In genomic region chr17:44128383-44128782, GRCh38 we compare ENCODE assay signal across 1 cellular context.
A peak's percentile ranks its signal among the peaks of the same experiment; 100 is the strongest.
TF ChIP-seq lines count a peak whose summit lies in the region.

No MANE protein-coding gene starts in this region.

TF ChIP-seq in HepG2, 621 proteins besides CTCF, POLR2A, EP300 and RAD21:
- TF ChIP-seq SAP130 (CRISPR knock-in tag; IDR thresholded peaks at IDR 0.05; ENCODE audit: low read depth) (0 out of 2 replicates have a peak, but pooled peaks have one; percentile 22), TFE3 (CRISPR knock-in tag; IDR thresholded peaks at IDR 0.05) (no peak), ZBTB33 (CRISPR knock-in tag; IDR thresholded peaks at IDR 0.05) (peak; percentile 39), SAFB2 (CRISPR knock-in tag; IDR thresholded peaks at IDR 0.05; ENCODE audit: borderline replicate concordance, low read depth) (no peak), RCOR2 (CRISPR knock-in tag; IDR thresholded peaks at IDR 0.05) (0 out of 2 replicates have a peak, but pooled peaks have one; percentile 38), MAX (IDR thresholded peaks at IDR 0.05) (0 out of 2 replicates have a peak, but pooled peaks have one; percentile 40), ZNF556 (CRISPR knock-in tag; IDR thresholded peaks at IDR 0.05; ENCODE audit: borderline replicate concordance) (no peak), TFDP1 (CRISPR knock-in tag; IDR thresholded peaks at IDR 0.05; ENCODE audit: borderline replicate concordance) (peak; percentile 20; the same call in 1 of the 2 replicates)
- TF ChIP-seq, protein P1, sequence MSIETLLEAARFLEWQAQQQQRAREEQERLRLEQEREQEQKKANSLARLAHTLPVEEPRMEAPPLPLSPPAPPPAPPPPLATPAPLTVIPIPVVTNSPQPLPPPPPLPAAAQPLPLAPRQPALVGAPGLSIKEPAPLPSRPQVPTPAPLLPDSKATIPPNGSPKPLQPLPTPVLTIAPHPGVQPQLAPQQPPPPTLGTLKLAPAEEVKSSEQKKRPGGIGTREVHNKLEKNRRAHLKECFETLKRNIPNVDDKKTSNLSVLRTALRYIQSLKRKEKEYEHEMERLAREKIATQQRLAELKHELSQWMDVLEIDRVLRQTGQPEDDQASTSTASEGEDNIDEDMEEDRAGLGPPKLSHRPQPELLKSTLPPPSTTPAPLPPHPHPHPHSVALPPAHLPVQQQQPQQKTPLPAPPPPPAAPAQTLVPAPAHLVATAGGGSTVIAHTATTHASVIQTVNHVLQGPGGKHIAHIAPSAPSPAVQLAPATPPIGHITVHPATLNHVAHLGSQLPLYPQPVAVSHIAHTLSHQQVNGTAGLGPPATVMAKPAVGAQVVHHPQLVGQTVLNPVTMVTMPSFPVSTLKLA (IDR thresholded peaks at IDR 0.05), result peak; percentile 97
TF ChIP-seq in HepG2: peak in this region for 6.
